ENCODE assay signal across 1 cellular context in genomic region chrX:119871599-119872395, GRCh38.
TF ChIP-seq lines count a peak whose summit lies in the region.

TSS of gene NDUFA1 (plus strand) at chrX:119871832. CDS start at chrX:119871912, 80 bp downstream.
TSS of gene RNF113A (minus strand) at chrX:119871733. CDS start at chrX:119871613, 120 bp downstream.

TF ChIP-seq in K562, 482 proteins besides CTCF, POLR2A, EP300 and RAD21 (continued from another document and continues in another):
- TF ChIP-seq ZNF311 (CRISPR knock-in tag; IDR thresholded peaks at IDR 0.05) (no peak), XRCC4 (IDR thresholded peaks at IDR 0.05; ENCODE audit: extremely low read depth, insufficient read depth, insufficient read length) (no peak), MYBL2 (IDR thresholded peaks at IDR 0.05; ENCODE audit: low read depth) (no peak), MYBL2 (CRISPR knock-in tag; IDR thresholded peaks at IDR 0.05; ENCODE audit: borderline replicate concordance) (no peak), ZBTB40 (IDR thresholded peaks at IDR 0.05) (peak; percentile 78), ZBTB40 (CRISPR knock-in tag; IDR thresholded peaks at IDR 0.05) (no peak), MYC (IDR thresholded peaks at IDR 0.05; ENCODE audit: low read depth, low read length) (peak; percentile 76), MYC (CRISPR knock-in tag; IDR thresholded peaks at IDR 0.05; ENCODE audit: borderline replicate concordance, low read depth) (no peak), ZNF197 (CRISPR knock-in tag; IDR thresholded peaks at IDR 0.05; ENCODE audit: low read depth) (no peak), ZNF263 (CRISPR knock-in tag; IDR thresholded peaks at IDR 0.05; ENCODE audit: borderline replicate concordance) (peak; percentile 24), YY1 (IDR thresholded peaks at IDR 0.05; ENCODE audit: borderline replicate concordance in 1 of 3, control insufficient read depth in 1 of 3, extremely low read depth in 1 of 3, insufficient read depth in 3 of 3, insufficient read length in 1 of 3, insufficient replicate concordance in 2 of 3, low read depth in 1 of 3, low read length in 2 of 3) (peak in 2 of 3 experiments; percentile 43 to 58), ZNF766 (CRISPR knock-in tag; conservative IDR thresholded peaks at IDR 0.05) (peak; percentile 72; the same call in 1 of the 2 replicates), TAF9B (IDR thresholded peaks at IDR 0.05; ENCODE audit: partially characterized antibody) (peak; percentile 69), SMARCA5 (IDR thresholded peaks at IDR 0.05) (no peak), E2F6 (IDR thresholded peaks at IDR 0.05; ENCODE audit: borderline replicate concordance in 1 of 2, extremely low read depth in 1 of 2, insufficient read depth in 1 of 2, insufficient read length in 1 of 2, low read depth in 1 of 2, low read length in 1 of 2, poor library complexity in 1 of 2, severe bottlenecking in 1 of 2) (peak; percentile 73 to 76), STAT5A (IDR thresholded peaks at IDR 0.05; ENCODE audit: borderline replicate concordance, low read length) (no peak), GABPA (tag; conservative IDR thresholded peaks at IDR 0.05; ENCODE audit: low read depth) (peak; percentile 84)
- TF ChIP-seq, protein P1, sequence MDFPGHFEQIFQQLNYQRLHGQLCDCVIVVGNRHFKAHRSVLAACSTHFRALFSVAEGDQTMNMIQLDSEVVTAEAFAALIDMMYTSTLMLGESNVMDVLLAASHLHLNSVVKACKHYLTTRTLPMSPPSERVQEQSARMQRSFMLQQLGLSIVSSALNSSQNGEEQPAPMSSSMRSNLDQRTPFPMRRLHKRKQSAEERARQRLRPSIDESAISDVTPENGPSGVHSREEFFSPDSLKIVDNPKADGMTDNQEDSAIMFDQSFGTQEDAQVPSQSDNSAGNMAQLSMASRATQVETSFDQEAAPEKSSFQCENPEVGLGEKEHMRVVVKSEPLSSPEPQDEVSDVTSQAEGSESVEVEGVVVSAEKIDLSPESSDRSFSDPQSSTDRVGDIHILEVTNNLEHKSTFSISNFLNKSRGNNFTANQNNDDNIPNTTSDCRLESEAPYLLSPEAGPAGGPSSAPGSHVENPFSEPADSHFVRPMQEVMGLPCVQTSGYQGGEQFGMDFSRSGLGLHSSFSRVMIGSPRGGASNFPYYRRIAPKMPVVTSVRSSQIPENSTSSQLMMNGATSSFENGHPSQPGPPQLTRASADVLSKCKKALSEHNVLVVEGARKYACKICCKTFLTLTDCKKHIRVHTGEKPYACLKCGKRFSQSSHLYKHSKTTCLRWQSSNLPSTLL (IDR thresholded peaks at IDR 0.05), result no peak
- TF ChIP-seq, protein P2, sequence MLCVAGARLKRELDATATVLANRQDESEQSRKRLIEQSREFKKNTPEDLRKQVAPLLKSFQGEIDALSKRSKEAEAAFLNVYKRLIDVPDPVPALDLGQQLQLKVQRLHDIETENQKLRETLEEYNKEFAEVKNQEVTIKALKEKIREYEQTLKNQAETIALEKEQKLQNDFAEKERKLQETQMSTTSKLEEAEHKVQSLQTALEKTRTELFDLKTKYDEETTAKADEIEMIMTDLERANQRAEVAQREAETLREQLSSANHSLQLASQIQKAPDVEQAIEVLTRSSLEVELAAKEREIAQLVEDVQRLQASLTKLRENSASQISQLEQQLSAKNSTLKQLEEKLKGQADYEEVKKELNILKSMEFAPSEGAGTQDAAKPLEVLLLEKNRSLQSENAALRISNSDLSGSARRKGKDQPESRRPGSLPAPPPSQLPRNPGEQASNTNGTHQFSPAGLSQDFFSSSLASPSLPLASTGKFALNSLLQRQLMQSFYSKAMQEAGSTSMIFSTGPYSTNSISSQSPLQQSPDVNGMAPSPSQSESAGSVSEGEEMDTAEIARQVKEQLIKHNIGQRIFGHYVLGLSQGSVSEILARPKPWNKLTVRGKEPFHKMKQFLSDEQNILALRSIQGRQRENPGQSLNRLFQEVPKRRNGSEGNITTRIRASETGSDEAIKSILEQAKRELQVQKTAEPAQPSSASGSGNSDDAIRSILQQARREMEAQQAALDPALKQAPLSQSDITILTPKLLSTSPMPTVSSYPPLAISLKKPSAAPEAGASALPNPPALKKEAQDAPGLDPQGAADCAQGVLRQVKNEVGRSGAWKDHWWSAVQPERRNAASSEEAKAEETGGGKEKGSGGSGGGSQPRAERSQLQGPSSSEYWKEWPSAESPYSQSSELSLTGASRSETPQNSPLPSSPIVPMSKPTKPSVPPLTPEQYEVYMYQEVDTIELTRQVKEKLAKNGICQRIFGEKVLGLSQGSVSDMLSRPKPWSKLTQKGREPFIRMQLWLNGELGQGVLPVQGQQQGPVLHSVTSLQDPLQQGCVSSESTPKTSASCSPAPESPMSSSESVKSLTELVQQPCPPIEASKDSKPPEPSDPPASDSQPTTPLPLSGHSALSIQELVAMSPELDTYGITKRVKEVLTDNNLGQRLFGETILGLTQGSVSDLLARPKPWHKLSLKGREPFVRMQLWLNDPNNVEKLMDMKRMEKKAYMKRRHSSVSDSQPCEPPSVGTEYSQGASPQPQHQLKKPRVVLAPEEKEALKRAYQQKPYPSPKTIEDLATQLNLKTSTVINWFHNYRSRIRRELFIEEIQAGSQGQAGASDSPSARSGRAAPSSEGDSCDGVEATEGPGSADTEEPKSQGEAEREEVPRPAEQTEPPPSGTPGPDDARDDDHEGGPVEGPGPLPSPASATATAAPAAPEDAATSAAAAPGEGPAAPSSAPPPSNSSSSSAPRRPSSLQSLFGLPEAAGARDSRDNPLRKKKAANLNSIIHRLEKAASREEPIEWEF (CRISPR knock-in tag; IDR thresholded peaks at IDR 0.05), result no peak
- TF ChIP-seq, protein P3, sequence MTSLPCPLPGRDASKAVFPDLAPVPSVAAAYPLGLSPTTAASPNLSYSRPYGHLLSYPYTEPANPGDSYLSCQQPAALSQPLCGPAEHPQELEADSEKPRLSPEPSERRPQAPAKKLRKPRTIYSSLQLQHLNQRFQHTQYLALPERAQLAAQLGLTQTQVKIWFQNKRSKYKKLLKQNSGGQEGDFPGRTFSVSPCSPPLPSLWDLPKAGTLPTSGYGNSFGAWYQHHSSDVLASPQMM (CRISPR knock-in tag; IDR thresholded peaks at IDR 0.05), result no peak
- TF ChIP-seq, protein P4, sequence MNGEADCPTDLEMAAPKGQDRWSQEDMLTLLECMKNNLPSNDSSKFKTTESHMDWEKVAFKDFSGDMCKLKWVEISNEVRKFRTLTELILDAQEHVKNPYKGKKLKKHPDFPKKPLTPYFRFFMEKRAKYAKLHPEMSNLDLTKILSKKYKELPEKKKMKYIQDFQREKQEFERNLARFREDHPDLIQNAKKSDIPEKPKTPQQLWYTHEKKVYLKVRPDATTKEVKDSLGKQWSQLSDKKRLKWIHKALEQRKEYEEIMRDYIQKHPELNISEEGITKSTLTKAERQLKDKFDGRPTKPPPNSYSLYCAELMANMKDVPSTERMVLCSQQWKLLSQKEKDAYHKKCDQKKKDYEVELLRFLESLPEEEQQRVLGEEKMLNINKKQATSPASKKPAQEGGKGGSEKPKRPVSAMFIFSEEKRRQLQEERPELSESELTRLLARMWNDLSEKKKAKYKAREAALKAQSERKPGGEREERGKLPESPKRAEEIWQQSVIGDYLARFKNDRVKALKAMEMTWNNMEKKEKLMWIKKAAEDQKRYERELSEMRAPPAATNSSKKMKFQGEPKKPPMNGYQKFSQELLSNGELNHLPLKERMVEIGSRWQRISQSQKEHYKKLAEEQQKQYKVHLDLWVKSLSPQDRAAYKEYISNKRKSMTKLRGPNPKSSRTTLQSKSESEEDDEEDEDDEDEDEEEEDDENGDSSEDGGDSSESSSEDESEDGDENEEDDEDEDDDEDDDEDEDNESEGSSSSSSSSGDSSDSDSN (IDR thresholded peaks at IDR 0.05; ENCODE audit: borderline replicate concordance in 1 of 2, low read depth in 2 of 2, low read length in 2 of 2), result 0 out of 4 replicates have a peak, but pooled peaks of 1 of the 2 experiments have one; percentile 75
- TF ChIP-seq, protein P5, sequence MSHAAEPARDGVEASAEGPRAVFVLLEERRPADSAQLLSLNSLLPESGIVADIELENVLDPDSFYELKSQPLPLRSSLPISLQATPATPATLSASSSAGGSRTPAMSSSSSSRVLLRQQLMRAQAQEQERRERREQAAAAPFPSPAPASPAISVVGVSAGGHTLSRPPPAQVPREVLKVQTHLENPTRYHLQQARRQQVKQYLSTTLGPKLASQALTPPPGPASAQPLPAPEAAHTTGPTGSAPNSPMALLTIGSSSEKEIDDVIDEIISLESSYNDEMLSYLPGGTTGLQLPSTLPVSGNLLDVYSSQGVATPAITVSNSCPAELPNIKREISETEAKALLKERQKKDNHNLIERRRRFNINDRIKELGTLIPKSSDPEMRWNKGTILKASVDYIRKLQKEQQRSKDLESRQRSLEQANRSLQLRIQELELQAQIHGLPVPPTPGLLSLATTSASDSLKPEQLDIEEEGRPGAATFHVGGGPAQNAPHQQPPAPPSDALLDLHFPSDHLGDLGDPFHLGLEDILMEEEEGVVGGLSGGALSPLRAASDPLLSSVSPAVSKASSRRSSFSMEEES (CRISPR knock-in tag; IDR thresholded peaks at IDR 0.05), result no peak
- TF ChIP-seq, protein P6, sequence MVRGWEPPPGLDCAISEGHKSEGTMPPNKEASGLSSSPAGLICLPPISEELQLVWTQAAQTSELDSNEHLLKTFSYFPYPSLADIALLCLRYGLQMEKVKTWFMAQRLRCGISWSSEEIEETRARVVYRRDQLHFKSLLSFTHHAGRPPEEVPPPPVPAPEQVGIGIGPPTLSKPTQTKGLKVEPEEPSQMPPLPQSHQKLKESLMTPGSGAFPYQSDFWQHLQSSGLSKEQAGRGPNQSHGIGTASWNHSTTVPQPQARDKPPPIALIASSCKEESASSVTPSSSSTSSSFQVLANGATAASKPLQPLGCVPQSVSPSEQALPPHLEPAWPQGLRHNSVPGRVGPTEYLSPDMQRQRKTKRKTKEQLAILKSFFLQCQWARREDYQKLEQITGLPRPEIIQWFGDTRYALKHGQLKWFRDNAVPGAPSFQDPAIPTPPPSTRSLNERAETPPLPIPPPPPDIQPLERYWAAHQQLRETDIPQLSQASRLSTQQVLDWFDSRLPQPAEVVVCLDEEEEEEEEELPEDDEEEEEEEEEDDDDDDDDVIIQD (CRISPR knock-in tag; IDR thresholded peaks at IDR 0.05), result no peak
